Comparison of ENCODE assay signal across 9 cellular contexts in genomic region chr18:21134895-21135294, GRCh38. TPM values are rescaled to one million over a fixed set of nuclear protein-coding genes. Genes with fewer than 3 reads are reported as not detected.
A peak's percentile ranks its signal among the peaks of the same experiment; 100 is the strongest.
DNase-seq lines count a peak whose midpoint lies in the region; ATAC-seq and TF ChIP-seq lines count a peak whose summit lies in the region.
"Had no signal": no experiment of that assay in that cellular context is flagged by ENCODE, and none has a peak within 500 bp of the region (broad histone marks: within the 10 kb centered on the region; RNA-seq: fewer than 3 reads in every experiment).

No MANE protein-coding gene starts in this region.

- H3K9ac ChIP-seq in IMR-90 (ENCODE audit: low read depth, low read length) = no peak overlapping the region

- no peak overlapping the region for H3K27ac Mint-ChIP-seq in Calu3 (ENCODE audit: unreplicated experiment)

- no peak overlapping the region for H3K14ac ChIP-seq in IMR-90 (replicated peaks; ENCODE audit: low read depth, low read length)

- H3K4me1 Mint-ChIP-seq in Calu3 (ENCODE audit: low read depth, unreplicated experiment) = no peaks in the 10 kb centered on the region

- no TSS peak for BruUV-seq in Calu3 (replicated peaks; lab: Mats Ljungman, UMichigan)
- BruUV-seq in IMR-90 (replicated peaks; lab: Mats Ljungman, UMichigan) = no TSS peak

- WGBS in IMR-90 (ENCODE audit: extremely low coverage in 2 of 2, insufficient read length in 1 of 2), 2 experiments = no CpG with 5 or more reads among the region's 3 CpGs
- WGBS in adrenal gland, 4 donors = 27 to 42% (median 34%) methylated on average over 3 of the region's 3 CpGs

- no peak for TF ChIP-seq CTCF in Calu3 (IDR thresholded peaks at IDR 0.05; ENCODE audit: unreplicated experiment)
- TF ChIP-seq CTCF in IMR-90 (conservative IDR thresholded peaks at IDR 0.05; ENCODE audit: low read depth, low read length) = 0 out of 2 replicates have a peak, but pooled peaks have one; percentile 21
- peak in 5 of 6 experiments; percentile 42 to 57 (median 49) for TF ChIP-seq CTCF in adrenal gland (IDR thresholded peaks at IDR 0.05)

- H3K56ac ChIP-seq in IMR-90 (ENCODE audit: extremely low read depth, insufficient read depth, low read length) = no peak overlapping the region

- H3K9me3 Mint-ChIP-seq in Calu3 (ENCODE audit: low read depth, unreplicated experiment) = no peaks in the 10 kb centered on the region
- H3K9me3 Mint-ChIP-seq: activated T-cell treated with anti-CD3 and anti-CD28 coated beads, Interleukin-2, amount 50 U/mL, for 4 hours had no signal

- H3K36me3 ChIP-seq in IMR-90 (ENCODE audit: control insufficient read depth, insufficient read depth, low read length) (no peaks in the 10 kb centered on the region), adrenal gland (replicated peaks in 1 of 2) (no peaks in the 10 kb centered on the region), SJCRH30 (no peaks in the 10 kb centered on the region)

- peak; percentile 18 for DNase-seq in Calu3
- peak; percentile 7 for DNase-seq in IMR-90
- DNase-seq in adrenal gland = peak in 2 of 7 donors; percentile 25 to 40
- DNase-seq in medulla oblongata (ENCODE audit: extremely low spot score) = peak; percentile 50
- no peak for DNase-seq in SJCRH30
- DNase-seq in NCI-H2196 treated with DMSO at 0.1 percent for 48 hours (lab: John Stamatoyannopoulos, UW; ENCODE audit: unreplicated experiment) = no peak
- DNase-seq: activated T-cell treated with anti-CD3 and anti-CD28 coated beads, Interleukin-2, amount 50 U/mL, for 4 hours had no signal

- H3K27me3 ChIP-seq in IMR-90 (ENCODE audit: control insufficient read depth, insufficient read depth, low read length) (no peaks in the 10 kb centered on the region), adrenal gland (no peaks in the 10 kb centered on the region), SJCRH30 (no peaks in the 10 kb centered on the region)

- intact Hi-C loops in Calu3 (cut with micrococcal nuclease; ENCODE audit: unreplicated experiment) = loop anchor here (5.0 to 10.0 kb wide), 2 partner anchors 160 to 163 kb away; no protein-coding TSS in a partner anchor
- intact Hi-C loops in IMR-90 (cut with micrococcal nuclease) = loop anchor here (5.0 to 10.0 kb wide), 2 partner anchors 43 to 190 kb away; no protein-coding TSS in a partner anchor
- intact Hi-C loops in adrenal gland (cut with DNase I) = no loop called here

- H2BK20ac ChIP-seq in IMR-90 (ENCODE audit: low read depth, low read length) = no peak overlapping the region

- ATAC-seq in IMR-90 (ENCODE audit: low read depth) = no peak
- no peak for ATAC-seq in HG03135 (IDR thresholded peaks at IDR 0.05; ENCODE audit: unreplicated experiment)
- no peak for ATAC-seq in GM21825 (IDR thresholded peaks at IDR 0.05; ENCODE audit: unreplicated experiment)
- ATAC-seq: activated T-cell treated with anti-CD3 and anti-CD28 coated beads, Interleukin-2, amount 50 U/mL, for 4 hours had no signal

- CTCF ChIA-PET in Calu3 (lab: Charles Lee) = no interaction called here
- CTCF ChIA-PET in IMR-90 (lab: Yijun Ruan, JAX) = interaction anchor here (1.3 kb wide), 1 partner anchor 45 kb away, joined by 4 read pairs; no protein-coding TSS in a partner anchor

- H4K8ac ChIP-seq in IMR-90 (ENCODE audit: low read depth in 2 of 2, low read length in 2 of 2) = no peak overlapping the region

- TF ChIP-seq POLR2A in IMR-90 (IDR thresholded peaks at IDR 0.05; ENCODE audit: low read depth, low read length) (no peak), adrenal gland (IDR thresholded peaks at IDR 0.05) (no peak)

- H3K4me1 ChIP-seq in IMR-90 (ENCODE audit: control insufficient read depth, insufficient read depth, low read length) = peaks cover 3% of the 10 kb centered on the region; the same call in 1 of the 2 replicates
- peaks cover 0 to 5% of the 10 kb centered on the region in 2 donors for H3K4me1 ChIP-seq in adrenal gland (replicated peaks in 1 of 2)
- no peaks in the 10 kb centered on the region for H3K4me1 ChIP-seq in SJCRH30

- H2BK120ac ChIP-seq in IMR-90 (ENCODE audit: low read depth, low read length) = no peak overlapping the region

- H3K79me1 ChIP-seq in IMR-90 (ENCODE audit: low read depth in 1 of 2, low read length in 2 of 2) = no peaks in the 10 kb centered on the region

- in situ Hi-C loops in IMR-90 (cut with MboI; ENCODE audit: low sequenced_read_pairs) = no loop called here

- dilution Hi-C loops in IMR-90 (cut with HindIII; ENCODE audit: low sequenced_read_pairs, unreplicated experiment) = no loop called here

- no peak overlapping the region for H3K4me3 Mint-ChIP-seq in Calu3 (ENCODE audit: low read depth, unreplicated experiment)
- H3K4me3 Mint-ChIP-seq: activated T-cell treated with anti-CD3 and anti-CD28 coated beads, Interleukin-2, amount 50 U/mL, for 4 hours had no signal

- H3K4me3 ChIP-seq in IMR-90 (ENCODE audit: insufficient read depth, low read depth, low read length) (no peak overlapping the region), adrenal gland (no peak overlapping the region), SJCRH30 (no peak overlapping the region)

- no peak overlapping the region for H3K18ac ChIP-seq in IMR-90 (ENCODE audit: low read depth, low read length)

- H4K5ac ChIP-seq in IMR-90 (ENCODE audit: low read depth, low read length) = no peak overlapping the region

- H3K4ac ChIP-seq in IMR-90 (ENCODE audit: low read depth, low read length) = no peak overlapping the region

- no peak overlapping the region for H4K91ac ChIP-seq in IMR-90 (ENCODE audit: insufficient read depth, low read depth, low read length)

- H3K27me3 Mint-ChIP-seq in Calu3 (ENCODE audit: unreplicated experiment) = no peaks in the 10 kb centered on the region

- no peak overlapping the region for H2BK5ac ChIP-seq in IMR-90 (ENCODE audit: low read depth, low read length, poor library complexity, severe bottlenecking)

- peak; percentile 23; the same call in 1 of the 2 replicates for TF ChIP-seq RAD21 in IMR-90 (IDR thresholded peaks at IDR 0.05; ENCODE audit: low read length)

- no peak overlapping the region for H2AFZ ChIP-seq in IMR-90 (replicated peaks; ENCODE audit: low read length, poor library complexity)

- no peak overlapping the region for H3K4me2 ChIP-seq in IMR-90 (ENCODE audit: low read depth, low read length)

- H2BK15ac ChIP-seq in IMR-90 (ENCODE audit: low read depth, low read length) = no peak overlapping the region

- H3K36me3 Mint-ChIP-seq in Calu3 (ENCODE audit: insufficient read depth, unreplicated experiment) = no peaks in the 10 kb centered on the region

- H2AK5ac ChIP-seq in IMR-90 (ENCODE audit: low read depth, low read length) = no peak overlapping the region

- POLR2A ChIA-PET in IMR-90 (lab: Charles Lee; ENCODE audit: unreplicated experiment) = no interaction called here

- no peaks in the 10 kb centered on the region for H3K9me1 ChIP-seq in IMR-90 (ENCODE audit: insufficient read depth, low read length)

- no peak overlapping the region for H3K23ac ChIP-seq in IMR-90 (ENCODE audit: low read depth, low read length)

- H3K9me3 ChIP-seq in IMR-90 (ENCODE audit: control insufficient read depth, insufficient read depth, low read length) (no peaks in the 10 kb centered on the region), adrenal gland (replicated peaks in 1 of 3) (no peaks in the 10 kb centered on the region), SJCRH30 (replicated peaks) (no peaks in the 10 kb centered on the region)

- no peak overlapping the region for H2AK9ac ChIP-seq in IMR-90 (replicated peaks; ENCODE audit: low read depth, low read length, poor library complexity)

- H3K27ac ChIP-seq in IMR-90 (ENCODE audit: insufficient read depth, low read length) (no peak overlapping the region), adrenal gland (no peak overlapping the region), SJCRH30 (no peak overlapping the region)

- H4K20me1 ChIP-seq in IMR-90 (ENCODE audit: insufficient read depth, low read length) = no peaks in the 10 kb centered on the region

TF ChIP-seq in IMR-90, 13 proteins besides CTCF, POLR2A, EP300 and RAD21:
- TF ChIP-seq ELK1 (IDR thresholded peaks at IDR 0.05; ENCODE audit: borderline replicate concordance, low read depth, low read length) (no peak), FOS (IDR thresholded peaks at IDR 0.05; ENCODE audit: low read depth, low read length) (no peak), CEBPB (IDR thresholded peaks at IDR 0.05; ENCODE audit: low read depth, low read length) (peak; percentile 58; the same call in 1 of the 2 replicates), MAZ (IDR thresholded peaks at IDR 0.05; ENCODE audit: borderline replicate concordance, low read depth, low read length) (no peak)

RNA-seq across cellular contexts. Expression of gene ROCK1, which starts 23.3 kb away (rescaled TPM):
- total RNA-seq in Calu3 (2022) = 50.9 and 51.9 TPM in 2 replicates
- total RNA-seq in IMR-90 (2012; rRNA removed) = 17.0 and 33.6 TPM in 2 replicates
- polyA plus RNA-seq in IMR-90 (2012; rRNA removed) = 8.6 and 9.9 TPM in 2 replicates
- 1.6 and 1.8 TPM in 2 replicates for polyA plus RNA-seq in IMR-90 (2012; cell fraction: cytosol; rRNA removed)
- polyA plus RNA-seq in IMR-90 (2012; cell fraction: nucleus; rRNA removed; ENCODE audit: low replicate concordance) = 4.7 and 21.9 TPM in 2 replicates
- total RNA-seq in adrenal gland = 10 to 100 TPM; 12.8 to 55.5 (median 30.6) TPM
- polyA plus RNA-seq in adrenal gland = 10 to 100 TPM in 2 of 3 donors, 1 to 10 TPM in 1; 6.8 to 32.6 (median 15.9) TPM
- 22.3 and 24.1 TPM in 2 replicates for total RNA-seq in SJCRH30 (2014; rRNA removed; shearing (Covaris generic))

Comparison
In these comparisons a context has a peak if more than half of its experiments do, and no peak if none do; other contexts are left out.
1. DNase-seq: peak in Calu3 (single experiment), IMR-90 (single experiment) and medulla oblongata (single experiment); none in SJCRH30 (0 of 2) and NCI-H2196 treated with DMSO at 0.1 percent for 48 hours (single experiment).
2. intact Hi-C loops: an anchor here in Calu3 (5.0 to 10.0 kb wide) and IMR-90 (5.0 to 10.0 kb wide); none called in adrenal gland.